In the genomic region with DNA sequence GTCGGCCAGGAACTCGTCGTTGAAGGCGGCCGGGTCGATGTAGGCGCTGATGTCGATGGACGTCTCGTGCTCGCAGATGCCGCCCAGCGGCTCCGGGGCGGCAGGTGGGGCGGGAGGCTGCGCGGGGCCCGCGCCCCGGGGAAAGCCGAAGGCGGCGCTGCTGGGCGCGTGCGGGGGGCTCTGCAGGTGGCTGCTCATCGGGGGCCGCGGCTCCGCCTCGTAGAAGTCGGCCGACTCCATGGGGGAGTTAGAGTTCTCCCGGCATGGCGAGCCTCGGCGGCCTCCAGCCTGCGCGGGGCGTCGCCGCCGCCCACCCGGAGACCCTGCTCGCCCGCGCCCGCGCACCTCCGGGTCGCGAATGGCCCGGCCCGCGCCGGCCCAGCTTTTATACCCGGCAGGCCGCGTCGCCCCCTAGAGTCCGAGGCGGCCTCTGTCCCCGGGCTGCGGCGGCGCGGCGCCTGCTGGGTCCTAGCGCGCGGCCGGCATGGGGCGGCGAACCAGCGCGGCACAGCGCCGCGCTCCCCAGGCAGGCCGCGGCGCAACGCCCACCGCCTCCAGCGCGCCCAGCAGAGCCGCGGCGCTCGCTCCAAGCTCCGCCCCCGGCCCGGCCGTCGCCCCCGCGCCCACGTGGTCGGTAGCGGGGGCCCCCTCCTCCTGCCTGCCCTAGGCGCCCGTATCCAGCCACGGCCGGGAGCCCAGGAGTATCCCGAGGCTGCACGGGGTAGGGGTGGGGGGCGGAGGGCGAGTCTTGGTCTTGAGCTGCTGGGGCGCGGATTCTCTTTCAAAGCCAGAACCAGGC, we compare ENCODE assay signal across 1 cellular context.
TF ChIP-seq lines count a peak whose summit lies in the region.

A gene (minus strand): TSS at position 360 of the 799 bp plus-strand sequence. CDS start 120 bp downstream, at position 240.

TF ChIP-seq in GM12878, 131 proteins besides CTCF, POLR2A, EP300 and RAD21 (continued from another document):
- TF ChIP-seq, protein P1, sequence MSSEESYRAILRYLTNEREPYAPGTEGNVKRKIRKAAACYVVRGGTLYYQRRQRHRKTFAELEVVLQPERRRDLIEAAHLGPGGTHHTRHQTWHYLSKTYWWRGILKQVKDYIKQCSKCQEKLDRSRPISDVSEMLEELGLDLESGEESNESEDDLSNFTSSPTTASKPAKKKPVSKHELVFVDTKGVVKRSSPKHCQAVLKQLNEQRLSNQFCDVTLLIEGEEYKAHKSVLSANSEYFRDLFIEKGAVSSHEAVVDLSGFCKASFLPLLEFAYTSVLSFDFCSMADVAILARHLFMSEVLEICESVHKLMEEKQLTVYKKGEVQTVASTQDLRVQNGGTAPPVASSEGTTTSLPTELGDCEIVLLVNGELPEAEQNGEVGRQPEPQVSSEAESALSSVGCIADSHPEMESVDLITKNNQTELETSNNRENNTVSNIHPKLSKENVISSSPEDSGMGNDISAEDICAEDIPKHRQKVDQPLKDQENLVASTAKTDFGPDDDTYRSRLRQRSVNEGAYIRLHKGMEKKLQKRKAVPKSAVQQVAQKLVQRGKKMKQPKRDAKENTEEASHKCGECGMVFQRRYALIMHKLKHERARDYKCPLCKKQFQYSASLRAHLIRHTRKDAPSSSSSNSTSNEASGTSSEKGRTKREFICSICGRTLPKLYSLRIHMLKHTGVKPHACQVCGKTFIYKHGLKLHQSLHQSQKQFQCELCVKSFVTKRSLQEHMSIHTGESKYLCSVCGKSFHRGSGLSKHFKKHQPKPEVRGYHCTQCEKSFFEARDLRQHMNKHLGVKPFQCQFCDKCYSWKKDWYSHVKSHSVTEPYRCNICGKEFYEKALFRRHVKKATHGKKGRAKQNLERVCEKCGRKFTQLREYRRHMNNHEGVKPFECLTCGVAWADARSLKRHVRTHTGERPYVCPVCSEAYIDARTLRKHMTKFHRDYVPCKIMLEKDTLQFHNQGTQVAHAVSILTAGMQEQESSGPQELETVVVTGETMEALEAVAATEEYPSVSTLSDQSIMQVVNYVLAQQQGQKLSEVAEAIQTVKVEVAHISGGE (CRISPR knock-in tag; IDR thresholded peaks at IDR 0.05): no peak
- TF ChIP-seq NFYA (IDR thresholded peaks at IDR 0.05; ENCODE audit: borderline replicate concordance, low read depth, low read length) (no peak), NR2F1 (conservative IDR thresholded peaks at IDR 0.05) (no peak)
- TF ChIP-seq, protein P2, sequence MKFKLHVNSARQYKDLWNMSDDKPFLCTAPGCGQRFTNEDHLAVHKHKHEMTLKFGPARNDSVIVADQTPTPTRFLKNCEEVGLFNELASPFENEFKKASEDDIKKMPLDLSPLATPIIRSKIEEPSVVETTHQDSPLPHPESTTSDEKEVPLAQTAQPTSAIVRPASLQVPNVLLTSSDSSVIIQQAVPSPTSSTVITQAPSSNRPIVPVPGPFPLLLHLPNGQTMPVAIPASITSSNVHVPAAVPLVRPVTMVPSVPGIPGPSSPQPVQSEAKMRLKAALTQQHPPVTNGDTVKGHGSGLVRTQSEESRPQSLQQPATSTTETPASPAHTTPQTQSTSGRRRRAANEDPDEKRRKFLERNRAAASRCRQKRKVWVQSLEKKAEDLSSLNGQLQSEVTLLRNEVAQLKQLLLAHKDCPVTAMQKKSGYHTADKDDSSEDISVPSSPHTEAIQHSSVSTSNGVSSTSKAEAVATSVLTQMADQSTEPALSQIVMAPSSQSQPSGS (IDR thresholded peaks at IDR 0.05; ENCODE audit: low read length): no peak
